In genomic region chr2:200306719-200306968, GRCh38 we compare ENCODE assay signal across 10 cellular contexts. TPM values are rescaled to one million over a fixed set of nuclear protein-coding genes. Genes with fewer than 3 reads are reported as not detected.
DNase-seq lines count a peak whose midpoint lies in the region; ATAC-seq, FAIRE-seq and TF ChIP-seq lines count a peak whose summit lies in the region.
"Had no signal": no experiment of that assay in that cellular context is flagged by ENCODE, and none has a peak within 500 bp of the region (broad histone marks: within the 10 kb centered on the region; RNA-seq: fewer than 3 reads in every experiment).

No MANE protein-coding gene starts in this region.

- POLR2A ChIA-PET in HepG2 (lab: Yijun Ruan, JAX), result interaction anchor here (0.8 to 6.0 kb wide), 24 partner anchors 9 to 435 kb away, joined by 3 to 187 read pairs (median 4); partner anchors contain the start of gene KCTD18

- H3K9me3 Mint-ChIP-seq in activated T-cell treated with anti-CD3 and anti-CD28 coated beads, Interleukin-2, amount 50 U/mL, for 4 hours, result no peaks in the 10 kb centered on the region
- H3K9me3 Mint-ChIP-seq: stimulated activated naive CD8-positive, alpha-beta T cell treated with anti-CD3 and anti-CD28 coated beads, Interleukin-15, Interleukin-2, amounts not matched to agents 100 ng/mL and 50 ng/mL, for 24 hours had no signal

- H3K79me2 ChIP-seq in HepG2 (ENCODE audit: insufficient read depth, low read length), result peaks cover 70% of the 10 kb centered on the region

- H3K4me3 Mint-ChIP-seq in activated T-cell treated with anti-CD3 and anti-CD28 coated beads, Interleukin-2, amount 50 U/mL, for 4 hours, result no peak overlapping the region

- in situ Hi-C loops in HepG2 (cut with HindIII; ENCODE audit: extremely low pct_ligation_motif_present, low pct_unique_long_range_greater_than_20kb), result loop anchor here (5.0 to 10.0 kb wide), 3 partner anchors 84 to 322 kb away; no protein-coding TSS in a partner anchor

- peaks cover 9% of the 10 kb centered on the region for H3K27me3 Mint-ChIP-seq in activated T-cell treated with anti-CD3 and anti-CD28 coated beads, Interleukin-2, amount 50 U/mL, for 4 hours (ENCODE audit: low read depth)

- no peak for FAIRE-seq in HepG2 (lab: Jason Lieb, UNC)

- peak overlapping the region; percentile 89; the same call in 1 of the 2 replicates for H3K4me2 ChIP-seq in HepG2 (ENCODE audit: low read depth, low read length)

- H4K20me1 ChIP-seq in HepG2 (ENCODE audit: insufficient read depth, low read length), result peaks cover 35% of the 10 kb centered on the region

- peak overlapping the region; percentile 84 to 94 (median 88) for H3K4me3 ChIP-seq in HepG2 (replicated peaks in 1 of 3; ENCODE audit: insufficient read depth in 1 of 3, low read depth in 2 of 3, low read length in 3 of 3)

- intact Hi-C loops in HepG2 (cut with micrococcal nuclease; ENCODE audit: unreplicated experiment), result loop anchor here (1.0 to 5.0 kb wide), 3 partner anchors 14 to 254 kb away; no protein-coding TSS in a partner anchor

- no peak for TF ChIP-seq CTCF in HepG2 (CRISPR knock-in tag; IDR thresholded peaks at IDR 0.05)

- H3K27me3 ChIP-seq in HepG2 (ENCODE audit: control insufficient read depth in 1 of 2, insufficient read depth in 2 of 2, low read length in 2 of 2), result no peaks in the 10 kb centered on the region; a peak in 1 of 5 replicates

- BruUV-seq in HepG2 (replicated peaks; lab: Mats Ljungman, UMichigan), result no TSS peak

- TF ChIP-seq EP300 in HepG2 (IDR thresholded peaks at IDR 0.05; ENCODE audit: low read depth in 2 of 2, low read length in 2 of 2) (no peak), HepG2 (CRISPR knock-in tag; IDR thresholded peaks at IDR 0.05; ENCODE audit: borderline replicate concordance) (no peak)

- peak overlapping the region; percentile 96 for H3K27ac ChIP-seq in HepG2 (ENCODE audit: extremely low read length, insufficient read depth, low read length)

- peak overlapping the region; percentile 94 for H3K9ac ChIP-seq in HepG2 (ENCODE audit: insufficient read depth, low read depth, low read length)

- TF ChIP-seq RAD21 in HepG2 (CRISPR knock-in tag; IDR thresholded peaks at IDR 0.05), result no peak

- ATAC-seq in HG02884 (IDR thresholded peaks at IDR 0.05; ENCODE audit: unreplicated experiment) (peak; percentile 56), HepG2 (no peak)
- ATAC-seq in activated T-cell treated with anti-CD3 and anti-CD28 coated beads, Interleukin-2, amount 50 U/mL, for 4 hours, result peak; percentile 67 to 69

- no peaks in the 10 kb centered on the region; a peak in 2 of 5 replicates for H3K36me3 ChIP-seq in HepG2 (replicated peaks in 1 of 2; ENCODE audit: control insufficient read depth in 1 of 2, insufficient read depth in 2 of 2, low read length in 2 of 2)

- H3K4me1 Mint-ChIP-seq in activated T-cell treated with anti-CD3 and anti-CD28 coated beads, Interleukin-2, amount 50 U/mL, for 4 hours (ENCODE audit: low read depth), result peaks cover 8% of the 10 kb centered on the region

- H2AFZ ChIP-seq in HepG2 (ENCODE audit: low read length), result no peak overlapping the region

- no CpG with 5 or more reads among the region's 39 CpGs for WGBS in HepG2 (ENCODE audit: low lambda C conversion rate)

- no peak; a peak in 1 of 4 replicates for TF ChIP-seq POLR2A in HepG2 (IDR thresholded peaks at IDR 0.05; ENCODE audit: insufficient read depth in 1 of 2, low read depth in 2 of 2, low read length in 2 of 2)

- peak; percentile 47 for DNase-seq in activated T-cell treated with anti-CD3 and anti-CD28 coated beads, Interleukin-2, amount 50 U/mL, for 1 hour
- DNase-seq in activated T-cell treated with anti-CD3 and anti-CD28 coated beads, Interleukin-2, amount 50 U/mL, for 48 hours, result no peak
- DNase-seq in activated T-cell treated with anti-CD3 and anti-CD28 coated beads, Interleukin-2, amount 50 U/mL, for 4 hours, result no peak
- DNase-seq in HepG2 (ENCODE audit: low spot score) (no peak), HUDEP-2 (lab: John Stamatoyannopoulos, UW; ENCODE audit: unreplicated experiment in 76 of 76) (no peak), HPDE6-E6E7 (ENCODE audit: extremely low spot score) (no peak)
- DNase-seq in activated CD8-positive, alpha-beta memory T cell treated with anti-CD3 and anti-CD28 coated beads, Interleukin-2, amount 50 U/mL, for 48 hours, result no peak
- DNase-seq: DND-41 had no signal

- peaks cover 72% of the 10 kb centered on the region for H3K4me1 ChIP-seq in HepG2 (ENCODE audit: insufficient read depth, low read length)

- CTCF ChIA-PET in HepG2 (lab: Yijun Ruan, JAX; ENCODE audit: low intra/inter-chr PET ratio, low total read pairs), result no interaction called here

- H3K36me3 Mint-ChIP-seq in activated T-cell treated with anti-CD3 and anti-CD28 coated beads, Interleukin-2, amount 50 U/mL, for 4 hours (ENCODE audit: insufficient read depth), result no peaks in the 10 kb centered on the region

- H3K9me3 ChIP-seq in HepG2 (ENCODE audit: low read length), result no peaks in the 10 kb centered on the region

TF ChIP-seq in HepG2, 621 proteins besides CTCF, POLR2A, EP300 and RAD21:
- TF ChIP-seq YEATS4 (CRISPR knock-in tag; IDR thresholded peaks at IDR 0.05; ENCODE audit: borderline replicate concordance), result peak; percentile 9; the same call in 1 of the 2 replicates
- TF ChIP-seq KDM1A (CRISPR knock-in tag; IDR thresholded peaks at IDR 0.05), result no peak
- 0 out of 2 replicates have a peak, but pooled peaks have one; percentile 0 for TF ChIP-seq ZSCAN20 (CRISPR knock-in tag; IDR thresholded peaks at IDR 0.05; ENCODE audit: borderline replicate concordance)
- TF ChIP-seq, protein P1, sequence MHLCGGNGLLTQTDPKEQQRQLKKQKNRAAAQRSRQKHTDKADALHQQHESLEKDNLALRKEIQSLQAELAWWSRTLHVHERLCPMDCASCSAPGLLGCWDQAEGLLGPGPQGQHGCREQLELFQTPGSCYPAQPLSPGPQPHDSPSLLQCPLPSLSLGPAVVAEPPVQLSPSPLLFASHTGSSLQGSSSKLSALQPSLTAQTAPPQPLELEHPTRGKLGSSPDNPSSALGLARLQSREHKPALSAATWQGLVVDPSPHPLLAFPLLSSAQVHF (CRISPR knock-in tag; IDR thresholded peaks at IDR 0.05), result 0 out of 2 replicates have a peak, but pooled peaks have one; percentile 1
- TF ChIP-seq TOPORS (CRISPR knock-in tag; IDR thresholded peaks at IDR 0.05), result peak; percentile 18; the same call in 1 of the 2 replicates
- TF ChIP-seq ZFY (CRISPR knock-in tag; IDR thresholded peaks at IDR 0.05), result 0 out of 2 replicates have a peak, but pooled peaks have one; percentile 1
- no peak for TF ChIP-seq KDM5B (CRISPR knock-in tag; IDR thresholded peaks at IDR 0.05; ENCODE audit: borderline replicate concordance)
- no peak for TF ChIP-seq AKAP8 (CRISPR knock-in tag; IDR thresholded peaks at IDR 0.05)
TF ChIP-seq in HepG2: peak in this region for 5.

RNA-seq across cellular contexts. Expression of gene SPATS2L, which starts 0.2 kb away (rescaled TPM):
- 1 to 10 TPM; 6.6 to 9.5 (median 8.8) TPM for total RNA-seq in activated T-cell treated with anti-CD3 and anti-CD28 coated beads, Interleukin-2, amount 50 U/mL, for 4 hours
- total RNA-seq in HepG2 (2016; rRNA removed; fragmentation: Illumina TruSeq; extraction: Trizol), result 154 and 165 TPM in 2 replicates
- 81.5 and 81.6 TPM in 2 replicates for total RNA-seq in HepG2 (2016; cell fraction: cytosol; rRNA removed; fragmentation: Illumina TruSeq; extraction: Trizol; ENCODE audit: low read depth)
- total RNA-seq in HepG2 (2016; cell fraction: insoluble cytoplasmic fraction; rRNA removed; fragmentation: Illumina TruSeq; extraction: Trizol), result 151 and 153 TPM in 2 replicates
- total RNA-seq in HepG2 (2016; cell fraction: membrane; rRNA removed; fragmentation: Illumina TruSeq; extraction: Trizol), result 160 and 169 TPM in 2 replicates
- 110 and 114 TPM in 2 replicates for total RNA-seq in HepG2 (2016; cell fraction: nucleus; rRNA removed; fragmentation: Illumina TruSeq; extraction: Trizol)
- polyA plus RNA-seq in HepG2 (2011; rRNA removed), result 180 and 212 TPM in 2 replicates
- polyA plus RNA-seq in HepG2 (2011; cell fraction: cytosol; rRNA removed), result 161 and 177 TPM in 2 replicates
- polyA plus RNA-seq in HepG2 (2011; cell fraction: nucleus; rRNA removed), result 71.8 and 89.4 TPM in 2 replicates
- polyA plus RNA-seq in HepG2 (2012), result 134 and 184 TPM in 2 replicates
- 102 and 115 TPM in 2 replicates for polyA plus RNA-seq in HepG2 (2016; cell fraction: cytosol; fragmentation: Illumina TruSeq; extraction: Trizol; ENCODE audit: low read depth)
- 213 and 235 TPM in 2 replicates for polyA plus RNA-seq in HepG2 (2016; cell fraction: insoluble cytoplasmic fraction; fragmentation: Illumina TruSeq; extraction: Trizol; ENCODE audit: low read depth)
- 179 and 180 TPM in 2 replicates for polyA plus RNA-seq in HepG2 (2016; cell fraction: membrane; fragmentation: Illumina TruSeq; extraction: Trizol; ENCODE audit: low read depth)
- polyA plus RNA-seq in HepG2 (2016; cell fraction: nucleus; fragmentation: Illumina TruSeq; extraction: Trizol; ENCODE audit: insufficient read depth, low read depth), result 145 and 148 TPM in 2 replicates
- 28.4 and 78.1 TPM in 2 replicates for polyA minus RNA-seq in HepG2 (2011; rRNA and poly(A)+ RNA removed; ENCODE audit: low replicate concordance)
- 121 and 126 TPM in 2 replicates for polyA minus RNA-seq in HepG2 (2011; cell fraction: cytosol; rRNA and poly(A)+ RNA removed)
- 287 and 295 TPM in 2 replicates for polyA minus RNA-seq in HepG2 (2011; cell fraction: nucleus; rRNA and poly(A)+ RNA removed)

Comparison
In these comparisons a context has a peak if more than half of its experiments do, and no peak if none do; other contexts are left out.
1. RNA of gene SPATS2L, which starts 0.2 kb away (total RNA-seq): 81.5 to 169 TPM in HepG2; 6.6 to 9.5 TPM in activated T-cell treated with anti-CD3 and anti-CD28 coated beads, Interleukin-2, amount 50 U/mL, for 4 hours; every median in the first group is over 4 times any median in the second.